In genomic region chr21:32807717-32808380, GRCh38 we compare ENCODE assay signal across 13 cellular contexts. TPM values are rescaled to one million over a fixed set of nuclear protein-coding genes. Genes with fewer than 3 reads are reported as not detected.
DNase-seq lines count a peak whose midpoint lies in the region; ATAC-seq and TF ChIP-seq lines count a peak whose summit lies in the region.
"Had no signal": no experiment of that assay in that cellular context is flagged by ENCODE, and none has a peak within 500 bp of the region (broad histone marks: within the 10 kb centered on the region; RNA-seq: fewer than 3 reads in every experiment).

No MANE protein-coding gene starts in this region.

- H3K9me3 ChIP-seq in breast epithelium (no peaks in the 10 kb centered on the region), aorta (ENCODE audit: control insufficient read depth, low read length) (peaks cover 1% of the 10 kb centered on the region), thyroid gland (no peaks in the 10 kb centered on the region)
- H3K9me3 ChIP-seq: tibial nerve had no signal

- H3K36me3 ChIP-seq in breast epithelium (no peaks in the 10 kb centered on the region), aorta (ENCODE audit: control insufficient read depth in 1 of 2, insufficient read depth in 2 of 2, low read length in 1 of 2) (no peaks in the 10 kb centered on the region), thyroid gland (no peaks in the 10 kb centered on the region)
- H3K36me3 ChIP-seq: tibial nerve had no signal

- 76 to 79% methylated on average over 5 of the region's 5 CpGs for WGBS in aorta, 2 donors
- WGBS in thyroid gland, 2 donors, result 92 to 96% methylated on average over 5 of the region's 5 CpGs

- H3K36me3 Mint-ChIP-seq in activated naive CD4-positive, alpha-beta T cell treated with anti-CD3 and anti-CD28 coated beads, Interleukin-2, amount 50 U/mL, for 24 hours, result peaks cover 2% of the 10 kb centered on the region
- no peaks in the 10 kb centered on the region for H3K36me3 Mint-ChIP-seq in mesothelial cell of epicardium

- H3K4me1 Mint-ChIP-seq in activated naive CD4-positive, alpha-beta T cell treated with anti-CD3 and anti-CD28 coated beads, Interleukin-2, amount 50 U/mL, for 24 hours, result peaks cover 26% of the 10 kb centered on the region
- peaks cover 10% of the 10 kb centered on the region for H3K4me1 Mint-ChIP-seq in mesothelial cell of epicardium

- no peaks in the 10 kb centered on the region for H3K27me3 ChIP-seq in breast epithelium
- H3K27me3 ChIP-seq in layer of hippocampus (ENCODE audit: control insufficient read depth, insufficient read depth, low read length), result no peaks in the 10 kb centered on the region
- H3K27me3 ChIP-seq in aorta (ENCODE audit: control insufficient read depth in 1 of 2, insufficient read depth in 2 of 2, low read length in 1 of 2), result no peaks in the 10 kb centered on the region
- no peaks in the 10 kb centered on the region for H3K27me3 ChIP-seq in thyroid gland
- H3K27me3 ChIP-seq: tibial nerve had no signal

- H3K4me3 ChIP-seq in breast epithelium (no peak overlapping the region), aorta (ENCODE audit: low read length in 2 of 2) (no peak overlapping the region), thyroid gland (replicated peaks in 1 of 3) (no peak overlapping the region)
- H3K4me3 ChIP-seq: tibial nerve had no signal

- no peak for TF ChIP-seq CTCF in breast epithelium (IDR thresholded peaks at IDR 0.05)
- TF ChIP-seq CTCF in thyroid gland (IDR thresholded peaks at IDR 0.05), result no peak
- TF ChIP-seq CTCF in mesothelial cell of epicardium (IDR thresholded peaks at IDR 0.05; ENCODE audit: unreplicated experiment), result no peak

- H3K27ac Mint-ChIP-seq in activated naive CD4-positive, alpha-beta T cell treated with anti-CD3 and anti-CD28 coated beads, Interleukin-2, amount 50 U/mL, for 24 hours, result peak overlapping the region; percentile 68
- no peak overlapping the region for H3K27ac Mint-ChIP-seq in mesothelial cell of epicardium
- H3K27ac Mint-ChIP-seq: naive thymus-derived CD4-positive, alpha-beta T cell had no signal

- H3K9me3 Mint-ChIP-seq in activated naive CD4-positive, alpha-beta T cell treated with anti-CD3 and anti-CD28 coated beads, Interleukin-2, amount 50 U/mL, for 24 hours, result no peaks in the 10 kb centered on the region
- H3K9me3 Mint-ChIP-seq in mesothelial cell of epicardium, result no peaks in the 10 kb centered on the region
- H3K9me3 Mint-ChIP-seq: naive thymus-derived CD4-positive, alpha-beta T cell had no signal

- ATAC-seq in aorta (ENCODE audit: low FRiP score) (peak; percentile 79), HG03378 (IDR thresholded peaks at IDR 0.05; ENCODE audit: unreplicated experiment) (no peak)
- ATAC-seq: naive thymus-derived CD4-positive, alpha-beta T cell had no signal

- no peak for DNase-seq in activated naive CD4-positive, alpha-beta T cell treated with anti-CD3 and anti-CD28 coated beads, Interleukin-2, amount 50 U/mL, for 16 hours
- no peak for DNase-seq in breast epithelium (ENCODE audit: low spot score in 2 of 2)
- no peak for DNase-seq in aorta
- DNase-seq in thyroid gland, result no peak
- DNase-seq in mesothelial cell of epicardium (ENCODE audit: low spot score in 2 of 2, unreplicated experiment in 2 of 2), result no peak
- DNase-seq: activated effector memory CD4-positive, alpha-beta T cell treated with anti-CD3 and anti-CD28 coated beads, Interleukin-2, amount 50 U/mL, for 16 hours; KBM-7; naive thymus-derived CD4-positive, alpha-beta T cell; stimulated activated CD4-positive, alpha-beta T cell treated with anti-CD3 and anti-CD28 coated beads, Interleukin-2, amount 100 ng/mL, for 48 hours had no signal

- intact Hi-C loops in breast epithelium (cut with DNase I; ENCODE audit: low total_unique reads) (no loop called here), aorta (cut with DNase I) (no loop called here), thyroid gland (cut with DNase I) (no loop called here)

- H3K4me3 Mint-ChIP-seq in activated naive CD4-positive, alpha-beta T cell treated with anti-CD3 and anti-CD28 coated beads, Interleukin-2, amount 50 U/mL, for 24 hours, result no peak overlapping the region
- no peak overlapping the region for H3K4me3 Mint-ChIP-seq in mesothelial cell of epicardium
- H3K4me3 Mint-ChIP-seq: naive thymus-derived CD4-positive, alpha-beta T cell had no signal

- H3K27ac ChIP-seq in breast epithelium (peak overlapping the region; percentile 50 to 71), layer of hippocampus (ENCODE audit: low read depth, low read length) (peak overlapping the region; percentile 24), aorta (ENCODE audit: low read depth in 1 of 2, low read length in 2 of 2) (no peak overlapping the region), thyroid gland (no peak overlapping the region)

- TF ChIP-seq POLR2A in breast epithelium (IDR thresholded peaks at IDR 0.05) (no peak), thyroid gland (IDR thresholded peaks at IDR 0.05) (no peak)

- no peaks in the 10 kb centered on the region for H3K27me3 Mint-ChIP-seq in activated naive CD4-positive, alpha-beta T cell treated with anti-CD3 and anti-CD28 coated beads, Interleukin-2, amount 50 U/mL, for 24 hours
- H3K27me3 Mint-ChIP-seq in mesothelial cell of epicardium (ENCODE audit: low read depth), result peaks cover 2% of the 10 kb centered on the region
- H3K27me3 Mint-ChIP-seq: naive thymus-derived CD4-positive, alpha-beta T cell had no signal

- H3K4me1 ChIP-seq in breast epithelium (peaks cover 0 to 3% of the 10 kb centered on the region in 2 donors), aorta (ENCODE audit: control insufficient read depth in 1 of 2, insufficient read depth in 2 of 2, low read length in 2 of 2) (no peaks in the 10 kb centered on the region), thyroid gland (no peaks in the 10 kb centered on the region)

RNA-seq across cellular contexts. Expression of gene PAXBP1, which starts 36.3 kb away (rescaled TPM):
- total RNA-seq in breast epithelium (100 to 1,000 TPM in 1 of 3 donors, 10 to 100 TPM in 2; 38.9 to 106 (median 67.2) TPM), aorta (10 to 100 TPM; 31.7 to 47.0 TPM), thyroid gland (10 to 100 TPM; 53.1 to 95.1 (median 70.6) TPM), mesothelial cell of epicardium (88.0 to 94.2 TPM (median 90.9 TPM) in 3 replicates)
- polyA plus RNA-seq in aorta, result 10 to 100 TPM in 1 of 2 donors, 1 to 10 TPM in 1; 5.1 to 18.4 TPM

Comparison
In these comparisons a context has a peak if more than half of its experiments do, and no peak if none do; other contexts are left out.
1. H3K27ac ChIP-seq: peak in breast epithelium (2 of 2) and layer of hippocampus (single experiment); none in aorta (0 of 2) and thyroid gland (0 of 3).